8 cellular contexts compared by ENCODE assay signal in genomic region chr20:10074513-10074912, GRCh38. TPM values are rescaled to one million over a fixed set of nuclear protein-coding genes. Genes with fewer than 3 reads are reported as not detected.
DNase-seq lines count a peak whose midpoint lies in the region; ATAC-seq, FAIRE-seq and TF ChIP-seq lines count a peak whose summit lies in the region.

No MANE protein-coding gene starts in this region.

- no peak for TF ChIP-seq POLR2A in IMR-90 (IDR thresholded peaks at IDR 0.05; ENCODE audit: low read depth, low read length)
- no peak for TF ChIP-seq POLR2A in K562 (conservative IDR thresholded peaks at IDR 0.05)

- no peak overlapping the region; the same call in 1 of the 2 replicates for H3K18ac ChIP-seq in IMR-90 (ENCODE audit: low read depth, low read length)

- H3K4me3 ChIP-seq in GM12865 (ENCODE audit: low read depth, low read length) = no peak overlapping the region
- H3K4me3 ChIP-seq in IMR-90 (ENCODE audit: insufficient read depth, low read depth, low read length) = no peak overlapping the region
- no peak overlapping the region for H3K4me3 ChIP-seq in K562

- H2AFZ ChIP-seq in IMR-90 (replicated peaks; ENCODE audit: low read length, poor library complexity) (peak overlapping the region; percentile 70), K562 (ENCODE audit: low read depth, low read length) (no peak overlapping the region)

- no peak overlapping the region for H3K56ac ChIP-seq in IMR-90 (ENCODE audit: extremely low read depth, insufficient read depth, low read length)

- POLR2A ChIA-PET in IMR-90 (lab: Charles Lee; ENCODE audit: unreplicated experiment) (no interaction called here), K562 (lab: Yijun Ruan, JAX) (no interaction called here)
- POLR2A ChIA-PET in naive thymus-derived CD8-positive, alpha-beta T cell (lab: Charles Lee) = no interaction called here

- H3K9me1 ChIP-seq in IMR-90 (ENCODE audit: insufficient read depth, low read length) (no peaks in the 10 kb centered on the region), K562 (ENCODE audit: control insufficient read depth, insufficient read depth, low read length) (no peaks in the 10 kb centered on the region)

- H3K4me2 ChIP-seq in IMR-90 (ENCODE audit: low read depth, low read length) (no peak overlapping the region; the same call in 1 of the 2 replicates), K562 (ENCODE audit: insufficient read depth, low read length) (no peak overlapping the region)

- H4K20me1 ChIP-seq in IMR-90 (ENCODE audit: insufficient read depth, low read length) = no peaks in the 10 kb centered on the region
- no peaks in the 10 kb centered on the region for H4K20me1 ChIP-seq in K562 (replicated peaks; ENCODE audit: control insufficient read depth, insufficient read depth, low read length)

- peak overlapping the region; percentile 85 for H2BK120ac ChIP-seq in IMR-90 (ENCODE audit: low read depth, low read length)

- no peak overlapping the region for H3K4me3 Mint-ChIP-seq in naive thymus-derived CD8-positive, alpha-beta T cell

- H3K36me3 ChIP-seq in IMR-90 (ENCODE audit: control insufficient read depth, insufficient read depth, low read length) (no peaks in the 10 kb centered on the region), K562 (ENCODE audit: control insufficient read depth, insufficient read depth, low read length) (no peaks in the 10 kb centered on the region)

- H2BK15ac ChIP-seq in IMR-90 (ENCODE audit: low read depth, low read length) = peak overlapping the region; percentile 85; the same call in 1 of the 3 replicates

- H4K91ac ChIP-seq in IMR-90 (ENCODE audit: insufficient read depth, low read depth, low read length) = no peak overlapping the region

- H3K79me2 ChIP-seq in K562 (ENCODE audit: control insufficient read depth, insufficient read depth, low read length) = no peaks in the 10 kb centered on the region

- BruUV-seq in IMR-90 (replicated peaks; lab: Mats Ljungman, UMichigan) (no TSS peak), K562 (replicated peaks; lab: Mats Ljungman, UMichigan) (no TSS peak)

- peak overlapping the region; percentile 37 for H2AK9ac ChIP-seq in IMR-90 (replicated peaks; ENCODE audit: low read depth, low read length, poor library complexity)

- H3K36me3 Mint-ChIP-seq in naive thymus-derived CD8-positive, alpha-beta T cell = no peaks in the 10 kb centered on the region

- peak overlapping the region; percentile 86; the same call in 1 of the 2 replicates for H3K14ac ChIP-seq in IMR-90 (replicated peaks; ENCODE audit: low read depth, low read length)

- peak overlapping the region; percentile 72 for H3K4ac ChIP-seq in IMR-90 (ENCODE audit: low read depth, low read length)

- no peak overlapping the region for H4K5ac ChIP-seq in IMR-90 (ENCODE audit: low read depth, low read length)

- no peaks in the 10 kb centered on the region for H3K4me1 Mint-ChIP-seq in naive thymus-derived CD8-positive, alpha-beta T cell

- no peak overlapping the region for H2AK5ac ChIP-seq in IMR-90 (ENCODE audit: low read depth, low read length)

- no peak for FAIRE-seq in K562 (lab: Jason Lieb, UNC)

- H3K79me1 ChIP-seq in IMR-90 (ENCODE audit: low read depth in 1 of 2, low read length in 2 of 2) = no peaks in the 10 kb centered on the region

- WGBS in IMR-90 (ENCODE audit: extremely low coverage in 2 of 2, insufficient read length in 1 of 2), 2 experiments = no CpG with 5 or more reads among the region's 2 CpGs
- WGBS in K562 (ENCODE audit: insufficient coverage, low coverage, missing lambda C conversion rate) = 0% methylated on average over 2 of the region's 2 CpGs

- H3K23ac ChIP-seq in IMR-90 (ENCODE audit: low read depth, low read length) = 0 out of 2 replicates have a peak overlapping the region, but pooled peaks have one; percentile 73

- CTCF ChIA-PET in IMR-90 (lab: Yijun Ruan, JAX) (no interaction called here), K562 (lab: Yijun Ruan, JAX; ENCODE audit: low intra/inter-chr PET ratio) (no interaction called here)

- DNase-seq in GM12865 (ENCODE audit: low read depth) = peak; percentile 40
- peak; percentile 90 for DNase-seq in IMR-90
- DNase-seq in K562 (ENCODE audit: extremely low read depth in 1 of 4, low spot score in 3 of 4) = peak in 1 of 4 experiments; percentile 7
- DNase-seq in omental fat pad (ENCODE audit: low spot score) = no peak
- DNase-seq in activated effector memory CD4-positive, alpha-beta T cell treated with Interleukin-2 at 50 U/mL for 16 hours = no peak
- DNase-seq in naive thymus-derived CD8-positive, alpha-beta T cell = no peak

- TF ChIP-seq RAD21 in IMR-90 (IDR thresholded peaks at IDR 0.05; ENCODE audit: low read length) (no peak), K562 (CRISPR knock-in tag; conservative IDR thresholded peaks at IDR 0.05 in 1 of 2, IDR thresholded peaks at IDR 0.05 in 1 of 2) (no peak)

- H3K27me3 ChIP-seq in IMR-90 (ENCODE audit: control insufficient read depth, insufficient read depth, low read length) = no peaks in the 10 kb centered on the region
- no peaks in the 10 kb centered on the region for H3K27me3 ChIP-seq in K562 (ENCODE audit: control insufficient read depth in 2 of 2, insufficient read depth in 2 of 2, low read length in 2 of 2)

- peaks cover 2% of the 10 kb centered on the region; the same call in 1 of the 2 replicates for H3K4me1 ChIP-seq in IMR-90 (ENCODE audit: control insufficient read depth, insufficient read depth, low read length)
- no peaks in the 10 kb centered on the region for H3K4me1 ChIP-seq in K562 (replicated peaks in 1 of 2; ENCODE audit: control insufficient read depth in 2 of 2, insufficient read depth in 2 of 2, low read length in 2 of 2)

- TF ChIP-seq CTCF in GM12865 (IDR thresholded peaks at IDR 0.05; ENCODE audit: insufficient read depth, low read depth, low read length, missing control alignments) (no peak), IMR-90 (conservative IDR thresholded peaks at IDR 0.05; ENCODE audit: low read depth, low read length) (no peak), K562 (IDR thresholded peaks at IDR 0.05 in 2 of 3, conservative IDR thresholded peaks at IDR 0.05 in 1 of 3; ENCODE audit: insufficient read depth in 2 of 3, low read depth in 1 of 3, low read length in 3 of 3) (no peak), omental fat pad (IDR thresholded peaks at IDR 0.05) (no peak)

- ATAC-seq in IMR-90 (ENCODE audit: low read depth) = peak; percentile 95
- no peak for ATAC-seq in K562
- peak; percentile 88 for ATAC-seq in omental fat pad (ENCODE audit: low FRiP score)
- ATAC-seq in HG02763 (IDR thresholded peaks at IDR 0.05; ENCODE audit: unreplicated experiment) = no peak
- no peak for ATAC-seq in GM21381 (IDR thresholded peaks at IDR 0.05; ENCODE audit: unreplicated experiment)
- no peak for ATAC-seq in naive thymus-derived CD8-positive, alpha-beta T cell

- in situ Hi-C loops in IMR-90 (cut with MboI; ENCODE audit: low sequenced_read_pairs) (no loop called here), K562 (cut with MboI) (no loop called here)

- H3K27me3 Mint-ChIP-seq in naive thymus-derived CD8-positive, alpha-beta T cell = peaks cover 18 to 64% (median 32%) of the 10 kb centered on the region in 5 donors

- H3K27ac ChIP-seq in IMR-90 (ENCODE audit: insufficient read depth, low read length) (no peak overlapping the region), K562 (ENCODE audit: extremely low read depth, low read depth, low read length) (no peak overlapping the region)

- peaks cover 0 to 2% (median 0%) of the 10 kb centered on the region in 9 donors for H3K9me3 Mint-ChIP-seq in naive thymus-derived CD8-positive, alpha-beta T cell

- H2BK20ac ChIP-seq in IMR-90 (ENCODE audit: low read depth, low read length) = peak overlapping the region; percentile 81; the same call in 1 of the 2 replicates

- H4K8ac ChIP-seq in IMR-90 (ENCODE audit: low read depth in 2 of 2, low read length in 2 of 2) = 0 out of 4 replicates have a peak overlapping the region, but pooled peaks of 1 of the 2 experiments have one; percentile 51

- H2BK5ac ChIP-seq in IMR-90 (ENCODE audit: low read depth, low read length, poor library complexity, severe bottlenecking) = no peak overlapping the region

- intact Hi-C loops in IMR-90 (cut with micrococcal nuclease) (loop anchor here (5.0 kb wide), 1 partner anchor 72 kb away; no protein-coding TSS in a partner anchor), K562 (cut with micrococcal nuclease) (no loop called here)

- H3K9ac ChIP-seq in IMR-90 (ENCODE audit: low read depth, low read length) = no peak overlapping the region
- no peak overlapping the region for H3K9ac ChIP-seq in K562 (ENCODE audit: insufficient read depth in 1 of 2, low read depth in 2 of 2, low read length in 2 of 2)

- dilution Hi-C loops in IMR-90 (cut with HindIII; ENCODE audit: low sequenced_read_pairs, unreplicated experiment) = no loop called here

- TF ChIP-seq EP300 in K562 (IDR thresholded peaks at IDR 0.05; ENCODE audit: low read length) = no peak

- no peaks in the 10 kb centered on the region for H3K9me3 ChIP-seq in IMR-90 (ENCODE audit: control insufficient read depth, insufficient read depth, low read length)
- H3K9me3 ChIP-seq in K562 (replicated peaks; ENCODE audit: control insufficient read depth, insufficient read depth, low read depth, low read length) = no peaks in the 10 kb centered on the region

- H3K27ac Mint-ChIP-seq in naive thymus-derived CD8-positive, alpha-beta T cell = no peak overlapping the region

RNA-seq across cellular contexts. Expression of gene ANKEF1, which starts 39.7 kb away (rescaled TPM):
- total RNA-seq in IMR-90 (2012; rRNA removed) (0.54 and 0.56 TPM in 2 replicates), K562 (2014; rRNA removed) (1.7 and 2.4 TPM in 2 replicates), K562 (2014; rRNA removed; fragmentation: Illumina TruSeq; extraction: Trizol) (1.8 and 2.3 TPM in 2 replicates), K562 (2015; rRNA removed; fragmentation: Illumina TruSeq; extraction: Trizol) (1.3 and 1.6 TPM in 2 replicates), K562 (2021) (2.0 TPM in 2 replicates), omental fat pad (1 to 10 TPM; 2.4 to 6.5 (median 4.4) TPM)
- polyA plus RNA-seq in IMR-90 (2012; rRNA removed) (0.20 and 0.31 TPM in 2 replicates), K562 (2011; rRNA removed) (0.15 and 2.1 TPM in 2 replicates), K562 (2014; fragmentation: Illumina TruSeq; extraction: Trizol) (1.7 and 1.8 TPM in 2 replicates), K562 (2014; fragmentation: Nextera tagmentation; extraction: Ambion mirVana) (under 1 TPM; 0.35 to 0.45 TPM), K562 (2014; rRNA removed) (1.2 and 1.7 TPM in 2 replicates)
- polyA plus RNA-seq in IMR-90 (2012; cell fraction: cytosol; rRNA removed) = 0.05 and 0.08 TPM in 2 replicates
- polyA plus RNA-seq in IMR-90 (2012; cell fraction: nucleus; rRNA removed; ENCODE audit: low replicate concordance) = 0.03 and 0.19 TPM in 2 replicates
- 0.56 and 0.92 TPM in 2 replicates for total RNA-seq in K562 (2011; cell fraction: chromatin; rRNA removed; ENCODE audit: low replicate concordance)
- total RNA-seq in K562 (2011; cell fraction: nucleolus; rRNA removed) = 0.33 and 0.39 TPM in 2 replicates
- 0.51 and 1.4 TPM in 2 replicates for total RNA-seq in K562 (2011; cell fraction: nucleoplasm; rRNA removed)
- 0.07 and 0.37 TPM in 2 replicates for polyA plus RNA-seq in K562 (2011; cell fraction: cytosol; rRNA removed)
- polyA plus RNA-seq in K562 (2011; cell fraction: nucleus; rRNA removed) = 0.06 and 0.65 TPM in 2 replicates
- 1.5 and 1.9 TPM in 2 replicates for polyA plus RNA-seq in K562 (2012)
- polyA minus RNA-seq in K562 (2011; rRNA and poly(A)+ RNA removed) = 0.21 and 3.7 TPM in 2 replicates
- polyA minus RNA-seq in K562 (2011; cell fraction: cytosol; rRNA and poly(A)+ RNA removed) = 1.9 TPM in 1 of 2 replicates, not detected in the other
- polyA minus RNA-seq in K562 (2011; cell fraction: nucleus; rRNA and poly(A)+ RNA removed) = 0.11 and 0.67 TPM in 2 replicates
- 1 to 10 TPM; 7.1 to 7.4 TPM for total RNA-seq in naive thymus-derived CD8-positive, alpha-beta T cell
- 1 to 10 TPM; 4.1 to 8.4 (median 6.8) TPM for polyA plus RNA-seq in naive thymus-derived CD8-positive, alpha-beta T cell

Comparison
In these comparisons a context has a peak if more than half of its experiments do, and no peak if none do; other contexts are left out.
1. DNase-seq: peak in GM12865 (single experiment) and IMR-90 (single experiment); none in omental fat pad (single experiment), activated effector memory CD4-positive, alpha-beta T cell treated with Interleukin-2 at 50 U/mL for 16 hours (single experiment) and naive thymus-derived CD8-positive, alpha-beta T cell (0 of 10).
2. ATAC-seq: peak in IMR-90 (single experiment) and omental fat pad (single experiment); none in K562 (single experiment), HG02763 (single experiment), GM21381 (single experiment) and naive thymus-derived CD8-positive, alpha-beta T cell (0 of 2).